ENCODE assay signal across 1 cellular context in genomic region chr4:89100853-89101252, GRCh38.
TF ChIP-seq lines count a peak whose summit lies in the region.

No MANE protein-coding gene starts in this region.

TF ChIP-seq in HepG2, 621 proteins besides CTCF, POLR2A, EP300 and RAD21:
- TF ChIP-seq SALL1 (CRISPR knock-in tag; IDR thresholded peaks at IDR 0.05) (no peak), SATB2 (CRISPR knock-in tag; IDR thresholded peaks at IDR 0.05) (no peak), KDM5B (CRISPR knock-in tag; IDR thresholded peaks at IDR 0.05; ENCODE audit: borderline replicate concordance) (no peak), ZMYM2 (CRISPR knock-in tag; IDR thresholded peaks at IDR 0.05) (no peak), SIN3A (IDR thresholded peaks at IDR 0.05; ENCODE audit: borderline replicate concordance, low read depth, low read length) (no peak), TCF7L2 (IDR thresholded peaks at IDR 0.05; ENCODE audit: low read depth, low read length) (no peak), ATF3 (CRISPR knock-in tag; IDR thresholded peaks at IDR 0.05) (no peak)
- TF ChIP-seq, protein P1, sequence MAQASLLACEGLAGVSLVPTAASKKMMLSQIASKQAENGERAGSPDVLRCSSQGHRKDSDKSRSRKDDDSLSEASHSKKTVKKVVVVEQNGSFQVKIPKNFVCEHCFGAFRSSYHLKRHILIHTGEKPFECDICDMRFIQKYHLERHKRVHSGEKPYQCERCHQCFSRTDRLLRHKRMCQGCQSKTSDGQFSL (CRISPR knock-in tag; IDR thresholded peaks at IDR 0.05): no peak
